In genomic region chr7:128065872-128066271, GRCh38 we compare ENCODE assay signal across 21 cellular contexts.
"Had no signal": no experiment of that assay in that cellular context is flagged by ENCODE, and none has a peak within 500 bp of the region (broad histone marks: within the 10 kb centered on the region; RNA-seq: fewer than 3 reads in every experiment).

No MANE protein-coding gene starts in this region.

- DNase-seq: effector memory CD8-positive, alpha-beta T cell; foreskin fibroblast; head of caudate nucleus; kidney; left cardiac atrium; left ventricle myocardium superior; naive thymus-derived CD8-positive, alpha-beta T cell; right cardiac atrium; stimulated activated CD4-positive, alpha-beta T cell treated with anti-CD3 and anti-CD28 coated beads, Interleukin-4, amount 100 ng/mL, for 1 hour; stimulated activated CD8-positive, alpha-beta memory T cell treated with anti-CD3 and anti-CD28 coated beads, Interleukin-4, amount 100 ng/mL, for 48 hours; stimulated activated naive CD8-positive, alpha-beta T cell treated with anti-CD3 and anti-CD28 coated beads, Interleukin-15, Interleukin-2, amounts not matched to agents 100 U/mL and 50 U/mL, for 24 hours; thyroid gland; upper lobe of left lung; uterus had no signal

- H3K27me3 ChIP-seq: esophagus muscularis mucosa, gastroesophageal sphincter, hepatocyte, suprapubic skin, thyroid gland, upper lobe of left lung, uterus had no signal

- ATAC-seq: effector memory CD8-positive, alpha-beta T cell; gastroesophageal sphincter; left cardiac atrium; left ventricle myocardium superior; naive thymus-derived CD8-positive, alpha-beta T cell; right cardiac atrium; stimulated activated effector memory CD8-positive, alpha-beta T cell treated with anti-CD3 and anti-CD28 coated beads, Interleukin-12 subunit alpha, Interleukin-12 subunit beta, amount 100 ng/mL, for 72 hours; stimulated activated naive CD8-positive, alpha-beta T cell treated with anti-CD3 and anti-CD28 coated beads, Interleukin-15, Interleukin-2, amounts not matched to agents 100 U/mL and 50 U/mL, for 24 hours had no signal

- H3K27ac ChIP-seq: epithelial cell of prostate, esophagus muscularis mucosa, gastroesophageal sphincter, hepatocyte, suprapubic skin, thyroid gland, upper lobe of left lung, uterus had no signal

- H3K4me1 ChIP-seq: esophagus muscularis mucosa, gastroesophageal sphincter, suprapubic skin, thyroid gland, uterus had no signal

- H3K9me3 ChIP-seq: esophagus muscularis mucosa, gastroesophageal sphincter, suprapubic skin, thyroid gland, upper lobe of left lung, uterus had no signal

- H3K4me3 ChIP-seq: esophagus muscularis mucosa, gastroesophageal sphincter, hepatocyte, lung, suprapubic skin, thyroid gland, upper lobe of left lung, uterus had no signal

- H3K36me3 ChIP-seq: suprapubic skin, thyroid gland, uterus had no signal
